19 cellular contexts compared by ENCODE assay signal in genomic region chr5:75601567-75601966, GRCh38. TPM values are rescaled to one million over a fixed set of nuclear protein-coding genes. Genes with fewer than 3 reads are reported as not detected.
"Had no signal": no experiment of that assay in that cellular context is flagged by ENCODE, and none has a peak within 500 bp of the region (broad histone marks: within the 10 kb centered on the region; RNA-seq: fewer than 3 reads in every experiment).

No MANE protein-coding gene starts in this region.

- H3K4me1 Mint-ChIP-seq: activated B cell treated with CpG ODN at 0.5 μM for 24 hours; stimulated activated effector memory CD8-positive, alpha-beta T cell treated with anti-CD3 and anti-CD28 coated beads, Interleukin-12 subunit alpha, Interleukin-12 subunit beta, amount 100 ng/mL, for 72 hours had no signal

- H3K4me3 ChIP-seq: breast epithelium, left lung, mucosa of descending colon, thoracic aorta had no signal

- H3K27me3 ChIP-seq: breast epithelium, left lung had no signal

- H3K4me3 Mint-ChIP-seq: activated B cell treated with CpG ODN at 0.5 μM for 24 hours; activated naive CD8-positive, alpha-beta T cell treated with anti-CD3 and anti-CD28 coated beads for 36 hours; effector memory CD8-positive, alpha-beta T cell; natural killer cell; stimulated activated effector memory CD8-positive, alpha-beta T cell treated with anti-CD3 and anti-CD28 coated beads, Interleukin-12 subunit alpha, Interleukin-12 subunit beta, amount 100 ng/mL, for 72 hours; T-helper 17 cell had no signal

- H3K36me3 ChIP-seq: breast epithelium had no signal

- DNase-seq: activated B cell treated with CpG ODN at 0.5 μM for 24 hours; activated CD4-positive, alpha-beta T cell treated with anti-CD3 and anti-CD28 coated beads for 48 hours; activated CD8-positive, alpha-beta memory T cell treated with anti-CD3 and anti-CD28 coated beads for 24 hours; activated gamma-delta T cell treated with Interleukin-2 at 50 U/mL for 16 hours; activated naive CD8-positive, alpha-beta T cell treated with anti-CD3 and anti-CD28 coated beads for 36 hours; amygdala; cerebellar nuclear complex; dermis blood vessel endothelial cell; effector memory CD8-positive, alpha-beta T cell; kidney; left lung; mucosa of descending colon; natural killer cell; posterior cingulate gyrus; retina; T-helper 17 cell had no signal

- H3K27ac ChIP-seq: breast epithelium, left lung, thoracic aorta had no signal

- ATAC-seq: effector memory CD8-positive, alpha-beta T cell; left lung; mucosa of descending colon; natural killer cell; stimulated activated effector memory CD8-positive, alpha-beta T cell treated with anti-CD3 and anti-CD28 coated beads, Interleukin-12 subunit alpha, Interleukin-12 subunit beta, amount 100 ng/mL, for 72 hours; T-helper 17 cell had no signal

- H3K4me1 ChIP-seq: breast epithelium had no signal

- H3K9me3 Mint-ChIP-seq: activated B cell treated with CpG ODN at 0.5 μM for 24 hours; activated naive CD8-positive, alpha-beta T cell treated with anti-CD3 and anti-CD28 coated beads for 36 hours; effector memory CD8-positive, alpha-beta T cell; natural killer cell; stimulated activated effector memory CD8-positive, alpha-beta T cell treated with anti-CD3 and anti-CD28 coated beads, Interleukin-12 subunit alpha, Interleukin-12 subunit beta, amount 100 ng/mL, for 72 hours had no signal

- H3K27me3 Mint-ChIP-seq: activated B cell treated with CpG ODN at 0.5 μM for 24 hours; activated naive CD8-positive, alpha-beta T cell treated with anti-CD3 and anti-CD28 coated beads for 36 hours; effector memory CD8-positive, alpha-beta T cell; T-helper 17 cell had no signal

- H3K36me3 Mint-ChIP-seq: natural killer cell had no signal

- H3K27ac Mint-ChIP-seq: activated B cell treated with CpG ODN at 0.5 μM for 24 hours; activated naive CD8-positive, alpha-beta T cell treated with anti-CD3 and anti-CD28 coated beads for 36 hours; effector memory CD8-positive, alpha-beta T cell; natural killer cell; stimulated activated effector memory CD8-positive, alpha-beta T cell treated with anti-CD3 and anti-CD28 coated beads, Interleukin-12 subunit alpha, Interleukin-12 subunit beta, amount 100 ng/mL, for 72 hours had no signal

- H3K9me3 ChIP-seq: breast epithelium, left lung, mucosa of descending colon, thoracic aorta had no signal

RNA-seq across cellular contexts. Expression of gene ANKDD1B, which starts 9.7 kb away (rescaled TPM):
- total RNA-seq: activated naive CD8-positive, alpha-beta T cell treated with anti-CD3 and anti-CD28 coated beads for 36 hours had no signal
